In genomic region chr11:116687458-116688201, GRCh38 we compare ENCODE assay signal across 1 cellular context.
A peak's percentile ranks its signal among the peaks of the same experiment; 100 is the strongest.
TF ChIP-seq lines count a peak whose summit lies in the region.

No MANE protein-coding gene starts in this region.

TF ChIP-seq in H1, 55 proteins besides CTCF, POLR2A, EP300 and RAD21 (continued from another document):
- TF ChIP-seq MAX (IDR thresholded peaks at IDR 0.05) (peak; percentile 81), BCL11A (IDR thresholded peaks at IDR 0.05; ENCODE audit: low read depth in 2 of 2, low read length in 2 of 2) (no peak), TAF7 (optimal IDR thresholded peaks at IDR 0.05; ENCODE audit: borderline replicate concordance, low read depth, low read length) (no peak), MAFK (IDR thresholded peaks at IDR 0.05; ENCODE audit: low read depth, low read length) (no peak), RXRA (IDR thresholded peaks at IDR 0.05; ENCODE audit: insufficient read depth, low read depth, low read length) (no peak), TBP (IDR thresholded peaks at IDR 0.05; ENCODE audit: low read depth, low read length) (no peak), RBBP5 (IDR thresholded peaks at IDR 0.05; ENCODE audit: borderline replicate concordance, low read depth, low read length) (peak; percentile 100), ASH2L (IDR thresholded peaks at IDR 0.05; ENCODE audit: low read length) (peak; percentile 100), HDAC2 (IDR thresholded peaks at IDR 0.05; ENCODE audit: borderline replicate concordance in 1 of 2, low read depth in 2 of 2, low read length in 2 of 2) (peak; percentile 62 to 71; a peak in 1 of 4 replicates), POLR2AphosphoS5 (IDR thresholded peaks at IDR 0.05; ENCODE audit: low read depth, low read length) (peak; percentile 61), SP1 (IDR thresholded peaks at IDR 0.05; ENCODE audit: low read depth, low read length) (peak; percentile 97), YY1 (IDR thresholded peaks at IDR 0.05; ENCODE audit: low read depth, low read length) (peak; percentile 71), TCF12 (IDR thresholded peaks at IDR 0.05; ENCODE audit: low read depth, low read length) (0 out of 2 replicates have a peak, but pooled peaks have one; percentile 82), NANOG (IDR thresholded peaks at IDR 0.05; ENCODE audit: insufficient read depth, low read depth, low read length, poor library complexity, severe bottlenecking) (no peak)
- TF ChIP-seq, protein P1, sequence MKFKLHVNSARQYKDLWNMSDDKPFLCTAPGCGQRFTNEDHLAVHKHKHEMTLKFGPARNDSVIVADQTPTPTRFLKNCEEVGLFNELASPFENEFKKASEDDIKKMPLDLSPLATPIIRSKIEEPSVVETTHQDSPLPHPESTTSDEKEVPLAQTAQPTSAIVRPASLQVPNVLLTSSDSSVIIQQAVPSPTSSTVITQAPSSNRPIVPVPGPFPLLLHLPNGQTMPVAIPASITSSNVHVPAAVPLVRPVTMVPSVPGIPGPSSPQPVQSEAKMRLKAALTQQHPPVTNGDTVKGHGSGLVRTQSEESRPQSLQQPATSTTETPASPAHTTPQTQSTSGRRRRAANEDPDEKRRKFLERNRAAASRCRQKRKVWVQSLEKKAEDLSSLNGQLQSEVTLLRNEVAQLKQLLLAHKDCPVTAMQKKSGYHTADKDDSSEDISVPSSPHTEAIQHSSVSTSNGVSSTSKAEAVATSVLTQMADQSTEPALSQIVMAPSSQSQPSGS (IDR thresholded peaks at IDR 0.05; ENCODE audit: low read length) = no peak
